ENCODE assay signal across 8 cellular contexts in genomic region chr1:235127774-235128452, GRCh38. TPM values are rescaled to one million over a fixed set of nuclear protein-coding genes. Genes with fewer than 3 reads are reported as not detected.
DNase-seq lines count a peak whose midpoint lies in the region; ATAC-seq and TF ChIP-seq lines count a peak whose summit lies in the region.

No MANE protein-coding gene starts in this region.

- H3K4me3 ChIP-seq in adrenal gland (peak overlapping the region; percentile 48 to 94 (median 64)), iPS-18a (ENCODE audit: low read length) (peak overlapping the region; percentile 97)

- H3K36me3 Mint-ChIP-seq in stimulated activated naive B cell treated with anti-CD40 and anti-IgM and Interleukin-4, amounts not matched to agents 10 μg/mL and 1 μg/mL and 100 μg/mL, for 72 hours = peaks cover 29 to 37% of the 10 kb centered on the region in 2 donors

- DNase-seq in stimulated activated CD4-positive, alpha-beta T cell treated with anti-CD3 and anti-CD28 coated beads, Interleukin-4, amount 100 ng/mL, for 1 hour = peak; percentile 12
- no peak for DNase-seq in stimulated activated CD4-positive, alpha-beta T cell treated with anti-CD3 and anti-CD28 coated beads, Interleukin-12 subunit alpha, Interleukin-12 subunit beta, amount 100 ng/mL, for 4 hours
- DNase-seq in adrenal gland (no peak), mesenteric fat pad (ENCODE audit: low spot score) (no peak), omental fat pad (ENCODE audit: low spot score) (no peak)
- DNase-seq in stimulated activated naive B cell treated with anti-CD40 and anti-IgM and Interleukin-4, amounts not matched to agents 10 μg/mL and 1 μg/mL and 100 μg/mL, for 72 hours = no peak

- H3K27ac ChIP-seq in adrenal gland (peak overlapping the region; percentile 6 to 93 (median 84)), iPS-18a (ENCODE audit: low read length) (peak overlapping the region; percentile 89)

- peaks cover 0 to 7% of the 10 kb centered on the region in 2 donors for H3K36me3 ChIP-seq in adrenal gland (replicated peaks in 1 of 2)
- peaks cover 23% of the 10 kb centered on the region for H3K36me3 ChIP-seq in iPS-18a (ENCODE audit: control insufficient read depth, low read depth, low read length)

- peak overlapping the region; percentile 99 for H3K27ac Mint-ChIP-seq in stimulated activated naive B cell treated with anti-CD40 and anti-IgM and Interleukin-4, amounts not matched to agents 10 μg/mL and 1 μg/mL and 100 μg/mL, for 72 hours

- H3K27me3 ChIP-seq in adrenal gland (no peaks in the 10 kb centered on the region), iPS-18a (ENCODE audit: control insufficient read depth, insufficient read depth, low read length) (no peaks in the 10 kb centered on the region)

- peak overlapping the region; percentile 99 for H3K9ac ChIP-seq in iPS-18a (ENCODE audit: low read length)

- H3K27me3 Mint-ChIP-seq in stimulated activated naive B cell treated with anti-CD40 and anti-IgM and Interleukin-4, amounts not matched to agents 10 μg/mL and 1 μg/mL and 100 μg/mL, for 72 hours = no peaks in the 10 kb centered on the region

- peak overlapping the region; percentile 96 for H3K4me3 Mint-ChIP-seq in stimulated activated naive B cell treated with anti-CD40 and anti-IgM and Interleukin-4, amounts not matched to agents 10 μg/mL and 1 μg/mL and 100 μg/mL, for 72 hours

- peak; percentile 8 to 17 for ATAC-seq in stimulated activated naive B cell treated with anti-CD40 and anti-IgM and Interleukin-4, amounts not matched to agents 10 μg/mL and 1 μg/mL and 100 μg/mL, for 72 hours (replicated peaks)
- no peak for ATAC-seq in HG03280 (IDR thresholded peaks at IDR 0.05; ENCODE audit: unreplicated experiment)
- ATAC-seq in omental fat pad (ENCODE audit: low FRiP score) = no peak

- no peak for TF ChIP-seq CTCF in adrenal gland (IDR thresholded peaks at IDR 0.05)
- no peak for TF ChIP-seq CTCF in omental fat pad (IDR thresholded peaks at IDR 0.05)

- H3K9me3 ChIP-seq in adrenal gland (replicated peaks in 1 of 3) (no peaks in the 10 kb centered on the region), iPS-18a (ENCODE audit: control insufficient read depth, low read depth, low read length) (no peaks in the 10 kb centered on the region)

- no peak for TF ChIP-seq POLR2A in adrenal gland (IDR thresholded peaks at IDR 0.05)

- H3K9me3 Mint-ChIP-seq in stimulated activated naive B cell treated with anti-CD40 and anti-IgM and Interleukin-4, amounts not matched to agents 10 μg/mL and 1 μg/mL and 100 μg/mL, for 72 hours = no peaks in the 10 kb centered on the region

- intact Hi-C loops in adrenal gland (cut with DNase I) = no loop called here

- H3K4me1 Mint-ChIP-seq in stimulated activated naive B cell treated with anti-CD40 and anti-IgM and Interleukin-4, amounts not matched to agents 10 μg/mL and 1 μg/mL and 100 μg/mL, for 72 hours = peaks cover 17 to 43% of the 10 kb centered on the region in 2 donors

- H3K4me1 ChIP-seq in adrenal gland (replicated peaks in 1 of 2) (peaks cover 7 to 36% of the 10 kb centered on the region in 2 donors), iPS-18a (ENCODE audit: control insufficient read depth, low read depth, low read length) (no peaks in the 10 kb centered on the region)

- 1 to 3% (median 1%) methylated on average over 29 to 33 of the region's 33 CpGs for WGBS in adrenal gland, 4 donors

RNA-seq across cellular contexts. Expression of gene TOMM20, which starts 0.7 kb away (rescaled TPM):
- total RNA-seq in adrenal gland (100 to 1,000 TPM in 5 of 8 donors, 10 to 100 TPM in 3; 84.5 to 144 (median 121) TPM), mesenteric fat pad (107 TPM), omental fat pad (10 to 100 TPM; 73.6 to 91.7 (median 83.0) TPM)
- 100 to 1,000 TPM in 1 of 3 donors, 10 to 100 TPM in 2; 61.7 to 116 (median 62.7) TPM for polyA plus RNA-seq in adrenal gland

RNA-seq across cellular contexts. Expression of gene RBM34, which starts 33.1 kb away (rescaled TPM):
- total RNA-seq in adrenal gland (10 to 100 TPM; 16.6 to 82.8 (median 45.8) TPM), mesenteric fat pad (59.2 TPM), omental fat pad (10 to 100 TPM; 34.0 to 39.3 (median 36.5) TPM)
- 100 to 1,000 TPM; 103 to 181 (median 111) TPM for polyA plus RNA-seq in adrenal gland

Comparison
In these comparisons a context has a peak if more than half of its experiments do, and no peak if none do; other contexts are left out.
1. ATAC-seq: peak in stimulated activated naive B cell treated with anti-CD40 and anti-IgM and Interleukin-4, amounts not matched to agents 10 μg/mL and 1 μg/mL and 100 μg/mL, for 72 hours (2 of 2); none in HG03280 (single experiment) and omental fat pad (single experiment).